Comparison of ENCODE assay signal across 17 cellular contexts in genomic region chr7:90758933-90759562, GRCh38.
DNase-seq lines count a peak whose midpoint lies in the region; ATAC-seq and TF ChIP-seq lines count a peak whose summit lies in the region.
"Had no signal": no experiment of that assay in that cellular context is flagged by ENCODE, and none has a peak within 500 bp of the region (broad histone marks: within the 10 kb centered on the region; RNA-seq: fewer than 3 reads in every experiment).

No MANE protein-coding gene starts in this region.

- TF ChIP-seq CTCF in OCI-LY1 (IDR thresholded peaks at IDR 0.05; ENCODE audit: low read length) (no peak), upper lobe of right lung (IDR thresholded peaks at IDR 0.05) (no peak)

- no peaks in the 10 kb centered on the region for H3K27me3 ChIP-seq in BLaER1 treated with 17β-estradiol and CSF1 and Interleukin-3, amounts not matched to agents 10 nM and 100 nM
- H3K27me3 ChIP-seq in OCI-LY1 (ENCODE audit: insufficient read depth, low read length) (no peaks in the 10 kb centered on the region), upper lobe of right lung (no peaks in the 10 kb centered on the region)

- H3K27ac ChIP-seq in BLaER1 treated with 17β-estradiol and CSF1 and Interleukin-3, amounts not matched to agents 10 nM and 100 nM = peak overlapping the region in 4 of 11 experiments; percentile 1 to 61 (median 16); a peak in 3 of 22 replicates
- peak overlapping the region; percentile 87 for H3K27ac ChIP-seq in OCI-LY1 (ENCODE audit: low read depth, low read length, poor library complexity, severe bottlenecking)
- H3K27ac ChIP-seq in upper lobe of right lung = no peak overlapping the region
- H3K27ac ChIP-seq: KMS-11 had no signal

- ATAC-seq in left lobe of liver (peak; percentile 36), upper lobe of right lung (no peak)
- ATAC-seq in stimulated activated naive CD8-positive, alpha-beta T cell treated with anti-CD3 and anti-CD28 coated beads, Interleukin-15, amount 100 ng/mL, for 72 hours = no peak

- H3K79me2 ChIP-seq in OCI-LY1 (ENCODE audit: insufficient read depth, low read length) = peaks cover 57% of the 10 kb centered on the region

- H3K4me1 Mint-ChIP-seq in stimulated activated naive CD8-positive, alpha-beta T cell treated with anti-CD3 and anti-CD28 coated beads, Interleukin-15, amount 100 ng/mL, for 72 hours = no peaks in the 10 kb centered on the region

- no peak overlapping the region for H3K27ac Mint-ChIP-seq in stimulated activated naive CD8-positive, alpha-beta T cell treated with anti-CD3 and anti-CD28 coated beads, Interleukin-15, amount 100 ng/mL, for 72 hours
- H3K27ac Mint-ChIP-seq: CD14-positive monocyte had no signal

- H3K27me3 Mint-ChIP-seq in stimulated activated naive CD8-positive, alpha-beta T cell treated with anti-CD3 and anti-CD28 coated beads, Interleukin-15, amount 100 ng/mL, for 72 hours = no peaks in the 10 kb centered on the region

- peaks cover 0 to 29% (median 15%) of the 10 kb centered on the region in 11 experiments; a peak in 10 of 22 replicates for H3K9me3 ChIP-seq in BLaER1 treated with 17β-estradiol and CSF1 and Interleukin-3, amounts not matched to agents 10 nM and 100 nM (replicated peaks in 1 of 11)
- no peaks in the 10 kb centered on the region for H3K9me3 ChIP-seq in OCI-LY1 (ENCODE audit: low read length)
- no peaks in the 10 kb centered on the region for H3K9me3 ChIP-seq in upper lobe of right lung

- peaks cover 0 to under 1% of the 10 kb centered on the region in 2 donors for H3K9me3 Mint-ChIP-seq in stimulated activated naive CD8-positive, alpha-beta T cell treated with anti-CD3 and anti-CD28 coated beads, Interleukin-15, amount 100 ng/mL, for 72 hours

- no peak overlapping the region for H3K4me3 ChIP-seq in BLaER1 treated with 17β-estradiol and CSF1 and Interleukin-3, amounts not matched to agents 10 nM and 100 nM
- no peak overlapping the region for H3K4me3 ChIP-seq in OCI-LY1 (ENCODE audit: low read depth, low read length, poor library complexity, severe bottlenecking)
- no peak overlapping the region for H3K4me3 ChIP-seq in upper lobe of right lung

- no peaks in the 10 kb centered on the region for H3K9me2 ChIP-seq in OCI-LY1 (ENCODE audit: low read depth, low read length)

- H3K4me3 Mint-ChIP-seq in stimulated activated naive CD8-positive, alpha-beta T cell treated with anti-CD3 and anti-CD28 coated beads, Interleukin-15, amount 100 ng/mL, for 72 hours = no peak overlapping the region
- H3K4me3 Mint-ChIP-seq: CD14-positive monocyte had no signal

- intact Hi-C loops in upper lobe of right lung (cut with DNase I) = no loop called here

- no peaks in the 10 kb centered on the region for H3F3A ChIP-seq in OCI-LY1 (ENCODE audit: insufficient read depth, low read length)

- no peak overlapping the region for H3K9ac ChIP-seq in BLaER1 treated with 17β-estradiol and CSF1 and Interleukin-3, amounts not matched to agents 10 nM and 100 nM
- no peak overlapping the region; the same call in 1 of the 2 replicates for H3K9ac ChIP-seq in OCI-LY1 (ENCODE audit: low read length)
- H3K9ac ChIP-seq: KMS-11 had no signal

- peak overlapping the region in 7 of 11 experiments; percentile 11 to 49 (median 26); a peak in 10 of 22 replicates for H3K4me2 ChIP-seq in BLaER1 treated with 17β-estradiol and CSF1 and Interleukin-3, amounts not matched to agents 10 nM and 100 nM
- no peak overlapping the region for H3K4me2 ChIP-seq in OCI-LY1 (ENCODE audit: low read length)
- H3K4me2 ChIP-seq: KMS-11 had no signal

- peaks cover 0 to 32% (median 5%) of the 10 kb centered on the region in 11 experiments; a peak in 8 of 22 replicates for H3K36me3 ChIP-seq in BLaER1 treated with 17β-estradiol and CSF1 and Interleukin-3, amounts not matched to agents 10 nM and 100 nM
- H3K36me3 ChIP-seq in OCI-LY1 (ENCODE audit: insufficient read depth, low read length) (peaks cover 64% of the 10 kb centered on the region), upper lobe of right lung (no peaks in the 10 kb centered on the region)

- H3K4me1 ChIP-seq in BLaER1 treated with 17β-estradiol and CSF1 and Interleukin-3, amounts not matched to agents 10 nM and 100 nM = peaks cover 7 to 56% (median 45%) of the 10 kb centered on the region in 10 experiments; a peak in 19 of 20 replicates
- H3K4me1 ChIP-seq in OCI-LY1 (ENCODE audit: insufficient read depth, low read length, severe bottlenecking) = peaks cover 84% of the 10 kb centered on the region
- no peaks in the 10 kb centered on the region for H3K4me1 ChIP-seq in upper lobe of right lung

- no peaks in the 10 kb centered on the region for H4K20me1 ChIP-seq in BLaER1 treated with 17β-estradiol and CSF1 and Interleukin-3, amounts not matched to agents 10 nM and 100 nM
- H4K20me1 ChIP-seq in OCI-LY1 (ENCODE audit: insufficient read depth, low read length) = no peaks in the 10 kb centered on the region

- DNase-seq in DMS53 (lab: John Stamatoyannopoulos, UW) = peak; percentile 50
- no peak for DNase-seq in DMS53 treated with DMSO at 0.1 percent for 48 hours (lab: John Stamatoyannopoulos, UW; ENCODE audit: unreplicated experiment)
- no peak for DNase-seq in left lobe of liver (ENCODE audit: low spot score)
- DNase-seq in stimulated activated naive CD8-positive, alpha-beta T cell treated with anti-CD3 and anti-CD28 coated beads, Interleukin-15, amount 100 ng/mL, for 72 hours = no peak
- no peak for DNase-seq in stimulated activated CD4-positive, alpha-beta T cell treated with anti-CD3 and anti-CD28 coated beads, Interleukin-4, amount 100 ng/mL, for 1 hour
- no peak for DNase-seq in upper lobe of right lung
- DNase-seq: 8988T, H7, NCI-H1048, NCI-H1694, NCI-H2171, NCI-H82, SHP77 had no signal

- no peak overlapping the region for H2AFZ ChIP-seq in OCI-LY1 (ENCODE audit: low read length)
